In the genomic region with DNA sequence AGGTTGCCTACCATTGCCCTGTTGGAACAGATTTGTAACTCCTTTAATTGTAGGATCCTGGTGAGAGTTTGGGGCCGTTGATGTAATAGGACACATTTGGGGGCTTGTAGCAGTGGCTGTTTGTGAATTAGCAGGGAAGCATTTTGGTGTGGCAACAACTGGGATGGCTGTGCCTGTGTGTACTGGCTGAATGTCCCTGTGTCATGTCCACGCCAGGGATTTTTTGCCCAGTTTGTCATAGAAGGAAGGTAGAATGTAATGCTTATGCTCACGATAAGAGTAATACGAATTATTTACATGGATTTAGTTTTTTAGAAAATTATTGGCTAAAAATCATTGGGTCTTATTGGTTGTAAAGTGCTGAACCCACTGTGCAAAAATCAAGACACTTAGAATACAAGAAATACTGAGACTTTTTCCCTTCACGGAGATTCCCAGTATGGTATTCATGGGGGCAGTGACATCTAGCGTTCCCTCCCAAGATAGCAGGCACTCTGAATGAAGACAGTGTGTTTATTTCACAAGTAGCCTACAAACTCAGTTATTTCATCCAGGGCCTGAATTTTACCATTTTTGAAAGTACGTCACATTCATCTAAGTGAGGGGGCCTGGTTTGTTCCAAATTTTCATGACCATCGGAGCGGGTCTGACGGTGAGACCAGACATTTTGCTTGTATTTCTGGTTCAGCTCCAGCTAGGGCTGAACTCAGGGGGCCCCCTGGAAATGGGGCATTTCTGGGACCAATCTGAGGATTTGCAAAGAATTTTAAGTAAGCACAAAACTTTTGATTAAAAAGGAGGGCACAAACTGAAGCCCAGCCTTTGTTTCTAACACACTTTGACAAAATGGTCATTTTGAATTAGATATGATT, we compare ENCODE assay signal across 9 cellular contexts.
DNase-seq lines count a peak whose midpoint lies in the region; ATAC-seq and TF ChIP-seq lines count a peak whose summit lies in the region.
"Had no signal": no experiment of that assay in that cellular context is flagged by ENCODE, and none has a peak within 500 bp of the region (broad histone marks: within the 10 kb centered on the region; RNA-seq: fewer than 3 reads in every experiment).

No MANE protein-coding gene starts in this region.

- H3K4me1 ChIP-seq in Caco-2 = peaks cover 11% of the 10 kb centered on the region
- H3K4me1 ChIP-seq in breast epithelium = no peaks in the 10 kb centered on the region
- H3K4me1 ChIP-seq in thyroid gland = no peaks in the 10 kb centered on the region
- H3K4me1 ChIP-seq: SJCRH30 had no signal

- H3K27ac ChIP-seq in breast epithelium (no peak overlapping the region), thyroid gland (no peak overlapping the region)
- H3K27ac ChIP-seq: SJCRH30 had no signal

- no peak overlapping the region for H3K4me3 ChIP-seq in Caco-2 (ENCODE audit: low read depth, low read length)
- no peak overlapping the region for H3K4me3 ChIP-seq in breast epithelium
- H3K4me3 ChIP-seq in kidney epithelial cell (ENCODE audit: low read depth, low read length) = no peak overlapping the region
- H3K4me3 ChIP-seq in thyroid gland (replicated peaks in 1 of 3) = no peak overlapping the region
- H3K4me3 ChIP-seq: SJCRH30 had no signal

- POLR2A ChIA-PET in Caco-2 (lab: Charles Lee) = no interaction called here

- peaks cover 7% of the 10 kb centered on the region for H3K4me1 Mint-ChIP-seq in Caco-2 (ENCODE audit: low read depth, unreplicated experiment)

- DNase-seq in Caco-2 = peak; percentile 46 to 65
- DNase-seq in NCI-H460 (ENCODE audit: extremely low read depth, low read depth) = peak; percentile 39
- no peak for DNase-seq in breast epithelium (ENCODE audit: low spot score in 2 of 2)
- no peak for DNase-seq in kidney epithelial cell (ENCODE audit: low read depth)
- DNase-seq in thyroid gland = peak; percentile 37 to 55
- DNase-seq in activated effector memory CD4-positive, alpha-beta T cell treated with anti-CD3 and anti-CD28 coated beads, Interleukin-2, amount 50 U/mL, for 16 hours = no peak

- peaks cover under 1% of the 10 kb centered on the region for H3K27me3 Mint-ChIP-seq in Caco-2 (ENCODE audit: insufficient read depth, unreplicated experiment)

- TF ChIP-seq CTCF in Caco-2 (IDR thresholded peaks at IDR 0.05; ENCODE audit: insufficient read depth in 1 of 2, low read depth in 1 of 2, low read length in 1 of 2, severe bottlenecking in 1 of 2, unreplicated experiment in 1 of 2) (peak; percentile 81 to 91), breast epithelium (IDR thresholded peaks at IDR 0.05) (peak in 2 of 3 donors; percentile 54), kidney epithelial cell (IDR thresholded peaks at IDR 0.05; ENCODE audit: insufficient read depth, low read length, poor library complexity, severe bottlenecking) (peak; percentile 76), thyroid gland (IDR thresholded peaks at IDR 0.05) (peak; percentile 25 to 84 (median 72))

- ATAC-seq in GM19372 (IDR thresholded peaks at IDR 0.05; ENCODE audit: low read depth, unreplicated experiment) = peak; percentile 55
- ATAC-seq in HG03095 (IDR thresholded peaks at IDR 0.05; ENCODE audit: unreplicated experiment) = no peak

- no peaks in the 10 kb centered on the region for H3K36me3 ChIP-seq in Caco-2 (ENCODE audit: control insufficient read depth, insufficient read depth, low read length)
- H3K36me3 ChIP-seq in breast epithelium = no peaks in the 10 kb centered on the region
- H3K36me3 ChIP-seq in kidney epithelial cell (ENCODE audit: control insufficient read depth, insufficient read depth, low read length) = no peaks in the 10 kb centered on the region
- H3K36me3 ChIP-seq in thyroid gland = no peaks in the 10 kb centered on the region
- H3K36me3 ChIP-seq: SJCRH30 had no signal

- CTCF ChIA-PET in Caco-2 (lab: Charles Lee) = no interaction called here

- 36 to 38% methylated on average over 10 of the region's 10 CpGs for WGBS in thyroid gland, 2 donors

- TF ChIP-seq POLR2A in breast epithelium (IDR thresholded peaks at IDR 0.05) (no peak), thyroid gland (IDR thresholded peaks at IDR 0.05) (no peak)

- intact Hi-C loops in Caco-2 (cut with micrococcal nuclease; ENCODE audit: unreplicated experiment) (loop anchor here (1.0 to 5.0 kb wide), 6 partner anchors 74 to 478 kb away; a partner anchor contains a TSS), breast epithelium (cut with DNase I; ENCODE audit: low total_unique reads) (no loop called here), thyroid gland (cut with DNase I) (loop anchor here (5.0 to 10.0 kb wide), 2 partner anchors 300 to 368 kb away; no protein-coding TSS in a partner anchor)

- H3K9me3 ChIP-seq in Caco-2 = no peaks in the 10 kb centered on the region
- H3K9me3 ChIP-seq in breast epithelium = no peaks in the 10 kb centered on the region
- H3K9me3 ChIP-seq in thyroid gland = no peaks in the 10 kb centered on the region
- H3K9me3 ChIP-seq: SJCRH30 had no signal

- no peak overlapping the region for H3K4me3 Mint-ChIP-seq in Caco-2 (ENCODE audit: unreplicated experiment)

- no peaks in the 10 kb centered on the region for H3K9me3 Mint-ChIP-seq in Caco-2 (ENCODE audit: unreplicated experiment)

- no peak overlapping the region for H3K27ac Mint-ChIP-seq in Caco-2 (ENCODE audit: unreplicated experiment)

- H3K36me3 Mint-ChIP-seq in Caco-2 (ENCODE audit: insufficient read depth, unreplicated experiment) = no peaks in the 10 kb centered on the region

- no TSS peak for BruUV-seq in Caco-2 (replicated peaks; lab: Mats Ljungman, UMichigan)

- H3K27me3 ChIP-seq in Caco-2 (replicated peaks; ENCODE audit: control insufficient read depth, insufficient read depth, low read length) (no peaks in the 10 kb centered on the region), breast epithelium (no peaks in the 10 kb centered on the region), kidney epithelial cell (ENCODE audit: control insufficient read depth, insufficient read depth, low read length) (no peaks in the 10 kb centered on the region), thyroid gland (no peaks in the 10 kb centered on the region)
- H3K27me3 ChIP-seq: SJCRH30 had no signal

Comparison
In these comparisons a context has a peak if more than half of its experiments do, and no peak if none do; other contexts are left out.
1. DNase-seq: peak in Caco-2 (2 of 2), NCI-H460 (single experiment) and thyroid gland (2 of 2); none in breast epithelium (0 of 2), kidney epithelial cell (single experiment) and activated effector memory CD4-positive, alpha-beta T cell treated with anti-CD3 and anti-CD28 coated beads, Interleukin-2, amount 50 U/mL, for 16 hours (single experiment).
2. Peak in every context shown above with its lines, with median percentiles within 50 percentile points of each other: CTCF ChIP-seq.